In the genomic region with DNA sequence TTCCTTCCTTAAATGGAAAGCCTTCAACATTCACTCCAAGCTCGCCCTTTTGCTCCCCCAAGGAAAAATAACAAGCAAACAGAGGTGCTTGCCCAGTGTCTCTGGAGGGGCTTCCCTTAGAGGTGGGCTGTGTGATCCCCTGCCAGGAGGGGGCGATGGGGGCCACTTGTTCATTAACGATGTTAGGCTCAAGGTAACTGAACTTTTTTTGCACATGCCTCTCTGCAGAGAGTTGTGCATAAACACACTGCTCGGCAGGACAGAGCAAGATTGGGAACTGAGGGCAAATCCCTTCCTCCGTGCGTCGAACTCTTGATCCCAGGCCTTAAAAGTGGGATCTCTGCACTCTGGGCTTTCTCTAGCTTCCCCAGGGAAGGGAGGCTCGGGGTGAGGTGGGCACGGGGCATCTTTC, we compare ENCODE assay signal across 9 cellular contexts. TPM values are rescaled to one million over a fixed set of nuclear protein-coding genes. Genes with fewer than 3 reads are reported as not detected.
DNase-seq lines count a peak whose midpoint lies in the region; ATAC-seq, FAIRE-seq and TF ChIP-seq lines count a peak whose summit lies in the region.
"Had no signal": no experiment of that assay in that cellular context is flagged by ENCODE, and none has a peak within 500 bp of the region (broad histone marks: within the 10 kb centered on the region; RNA-seq: fewer than 3 reads in every experiment).

No MANE protein-coding gene starts in this region.

- H3K27me3 Mint-ChIP-seq in MCF 10A (ENCODE audit: insufficient read depth, unreplicated experiment) (no peaks in the 10 kb centered on the region), mesothelial cell of epicardium (ENCODE audit: low read depth) (no peaks in the 10 kb centered on the region)
- H3K27me3 Mint-ChIP-seq in activated T-helper 17 cell treated with anti-CD3 and anti-CD28 coated beads, Interleukin-2, amount 50 U/mL, for 72 hours = no peaks in the 10 kb centered on the region

- H3K27me3 ChIP-seq in HCT116 (ENCODE audit: insufficient read depth, low read length) = no peaks in the 10 kb centered on the region

- TF ChIP-seq POLR2A in A549 (IDR thresholded peaks at IDR 0.05; ENCODE audit: low read length) = no peak
- TF ChIP-seq POLR2A in HCT116 (IDR thresholded peaks at IDR 0.05; ENCODE audit: borderline replicate concordance, extremely low read depth, insufficient read depth, insufficient read length) = no peak

- H3K4me1 ChIP-seq in A549 (peaks cover 63% of the 10 kb centered on the region), HCT116 (ENCODE audit: control insufficient read depth in 1 of 2, insufficient read depth in 2 of 2, low read length in 2 of 2) (peaks cover 44 to 70% of the 10 kb centered on the region in 2 experiments)

- peak overlapping the region; percentile 63 for H3K9ac ChIP-seq in HCT116 (ENCODE audit: low read length)

- 48% methylated on average over 9 of the region's 9 CpGs for WGBS in A549 (ENCODE audit: missing lambda C conversion rate)

- no peaks in the 10 kb centered on the region for H4K20me1 ChIP-seq in HCT116 (ENCODE audit: insufficient read depth)

- H3K9me2 ChIP-seq in HCT116 (ENCODE audit: insufficient read depth) = no peaks in the 10 kb centered on the region

- no peaks in the 10 kb centered on the region for H3K9me3 ChIP-seq in A549
- H3K9me3 ChIP-seq in HCT116 (ENCODE audit: control insufficient read depth in 1 of 2, insufficient read depth in 1 of 2, low read depth in 1 of 2, low read length in 2 of 2) = no peaks in the 10 kb centered on the region

- H3K36me3 ChIP-seq in HCT116 (ENCODE audit: control insufficient read depth in 1 of 2, insufficient read depth in 2 of 2, low read length in 2 of 2) = peaks cover 3 to 5% of the 10 kb centered on the region in 2 experiments; a peak in 2 of 4 replicates

- intact Hi-C loops in HCT116 (cut with micrococcal nuclease) = loop anchor here (10.0 kb wide), 1 partner anchor 496 kb away; a partner anchor contains a TSS
- intact Hi-C loops in MCF 10A (cut with micrococcal nuclease) = no loop called here

- H3K9me3 Mint-ChIP-seq in MCF 10A (ENCODE audit: unreplicated experiment) = no peaks in the 10 kb centered on the region
- no peaks in the 10 kb centered on the region for H3K9me3 Mint-ChIP-seq in mesothelial cell of epicardium
- no peaks in the 10 kb centered on the region for H3K9me3 Mint-ChIP-seq in activated T-helper 17 cell treated with anti-CD3 and anti-CD28 coated beads, Interleukin-2, amount 50 U/mL, for 72 hours

- H3K79me2 ChIP-seq in HCT116 (ENCODE audit: insufficient read depth, low read length) = no peaks in the 10 kb centered on the region

- TF ChIP-seq RAD21 in A549 (conservative IDR thresholded peaks at IDR 0.05 in 1 of 2, IDR thresholded peaks at IDR 0.05 in 1 of 2) = no peak; a peak in 1 of 5 replicates
- no peak; the same call in 1 of the 2 replicates for TF ChIP-seq RAD21 in HCT116 (IDR thresholded peaks at IDR 0.05; ENCODE audit: low read depth)

- peak overlapping the region; percentile 47 for H3K4me3 Mint-ChIP-seq in MCF 10A (ENCODE audit: unreplicated experiment)
- H3K4me3 Mint-ChIP-seq in mesothelial cell of epicardium = peak overlapping the region; percentile 14
- H3K4me3 Mint-ChIP-seq in activated T-helper 17 cell treated with anti-CD3 and anti-CD28 coated beads, Interleukin-2, amount 50 U/mL, for 72 hours = no peak overlapping the region

- DNase-seq in A549 (ENCODE audit: low read depth in 1 of 2, low spot score in 1 of 2) (no peak), HCT116 (ENCODE audit: low read depth, low spot score) (no peak), MCF 10A (ENCODE audit: unreplicated experiment) (no peak), mesothelial cell of epicardium (ENCODE audit: low spot score in 2 of 2, unreplicated experiment in 2 of 2) (no peak), germinal center (ENCODE audit: low spot score) (no peak)
- DNase-seq: NCI-H1092 treated with DMSO at 0.1 percent for 48 hours had no signal

- TF ChIP-seq CTCF in A549 (IDR thresholded peaks at IDR 0.05) (peak; percentile 36; the same call in 2 of the 3 replicates), HCT116 (IDR thresholded peaks at IDR 0.05 in 2 of 3, conservative IDR thresholded peaks at IDR 0.05 in 1 of 3; ENCODE audit: borderline replicate concordance in 1 of 3, insufficient read depth in 1 of 3, low read depth in 2 of 3, low read length in 2 of 3) (peak in 2 of 3 experiments; percentile 49 to 64; a peak in 4 of 6 replicates), MCF 10A (IDR thresholded peaks at IDR 0.05; ENCODE audit: unreplicated experiment) (peak; percentile 47), mesothelial cell of epicardium (IDR thresholded peaks at IDR 0.05; ENCODE audit: unreplicated experiment) (no peak)

- peak overlapping the region; percentile 98 for H3K27ac Mint-ChIP-seq in MCF 10A (ENCODE audit: low read depth, unreplicated experiment)
- H3K27ac Mint-ChIP-seq in mesothelial cell of epicardium = peak overlapping the region; percentile 99
- no peak overlapping the region for H3K27ac Mint-ChIP-seq in activated T-helper 17 cell treated with anti-CD3 and anti-CD28 coated beads, Interleukin-2, amount 50 U/mL, for 72 hours

- peak in 1 of 2 experiments; percentile 4; a peak in 3 of 6 replicates for ATAC-seq in A549
- peak; percentile 12 for ATAC-seq in HCT116
- ATAC-seq in activated T-helper 17 cell treated with anti-CD3 and anti-CD28 coated beads, Interleukin-2, amount 50 U/mL, for 72 hours (replicated peaks) = no peak
- no peak for ATAC-seq in HG02870 (IDR thresholded peaks at IDR 0.05; ENCODE audit: unreplicated experiment)
- ATAC-seq in GM19395 (IDR thresholded peaks at IDR 0.05; ENCODE audit: unreplicated experiment) = no peak

- FAIRE-seq in A549 (lab: Jason Lieb, UNC) = no peak

- RAD21 ChIA-PET in HCT116 (lab: Charles Lee; ENCODE audit: low non-redundant PET in 1 of 2, low total read pairs in 2 of 2, uncharacterized antibody in 2 of 2, unreplicated experiment in 2 of 2) = interaction anchor here (0.6 to 1.1 kb wide), 2 partner anchors 111 to 796 kb away, joined by 3 to 5 read pairs; no protein-coding TSS in a partner anchor

- H3K36me3 Mint-ChIP-seq in MCF 10A (ENCODE audit: insufficient read depth, unreplicated experiment) (peaks cover 18% of the 10 kb centered on the region), mesothelial cell of epicardium (peaks cover 10% of the 10 kb centered on the region)
- peaks cover 14% of the 10 kb centered on the region for H3K36me3 Mint-ChIP-seq in activated T-helper 17 cell treated with anti-CD3 and anti-CD28 coated beads, Interleukin-2, amount 50 U/mL, for 72 hours (ENCODE audit: low read depth)

- H2AFZ ChIP-seq in HCT116 (ENCODE audit: low read depth, low read length, poor library complexity, severe bottlenecking) = no peak overlapping the region

- H3K4me2 ChIP-seq in A549 (peak overlapping the region; percentile 83), HCT116 (ENCODE audit: low read length) (peak overlapping the region; percentile 78)

- CTCF ChIA-PET in A549 (lab: Yijun Ruan, JAX) (interaction anchor here (0.6 to 17.8 kb wide), 26 partner anchors 7 to 496 kb away, joined by 3 to 364 read pairs (median 6); a partner anchor contains a TSS), HCT116 (lab: Charles Lee) (interaction anchor here (1.3 to 2.3 kb wide), 2 partner anchors 114 to 199 kb away, joined by 3 to 8 read pairs; no protein-coding TSS in a partner anchor), MCF 10A (lab: Yijun Ruan, JAX) (interaction anchor here (0.5 to 2.6 kb wide), 11 partner anchors 13 to 304 kb away, joined by 3 to 10 read pairs (median 4); a partner anchor contains a TSS)

- peaks cover 51% of the 10 kb centered on the region for H3K4me1 Mint-ChIP-seq in MCF 10A (ENCODE audit: insufficient read depth, unreplicated experiment)
- peaks cover 79% of the 10 kb centered on the region for H3K4me1 Mint-ChIP-seq in mesothelial cell of epicardium
- no peaks in the 10 kb centered on the region for H3K4me1 Mint-ChIP-seq in activated T-helper 17 cell treated with anti-CD3 and anti-CD28 coated beads, Interleukin-2, amount 50 U/mL, for 72 hours

- no peak overlapping the region for H3K4me3 ChIP-seq in A549
- H3K4me3 ChIP-seq in HCT116 (replicated peaks in 1 of 2; ENCODE audit: low read depth in 1 of 2, low read length in 2 of 2) = peak overlapping the region in 1 of 2 experiments; percentile 35; a peak in 2 of 4 replicates

- H3K27ac ChIP-seq in A549 = peak overlapping the region; percentile 95 to 98
- H3K27ac ChIP-seq in HCT116 (ENCODE audit: low read depth, low read length) = peak overlapping the region; percentile 93

- POLR2A ChIA-PET in A549 (lab: Yijun Ruan, JAX) = interaction anchor here (0.6 to 4.5 kb wide), 11 partner anchors 10 to 304 kb away, joined by 3 to 66 read pairs (median 5); a partner anchor contains a TSS
- POLR2A ChIA-PET in HCT116 (lab: Charles Lee) = interaction anchor here (1.1 to 4.6 kb wide), 5 partner anchors 10 to 111 kb away, joined by 3 to 28 read pairs (median 7); a partner anchor contains a TSS
- POLR2A ChIA-PET in MCF 10A (lab: Yijun Ruan, JAX) = interaction anchor here (0.6 to 4.1 kb wide), 18 partner anchors 10 to 1793 kb away, joined by 3 to 48 read pairs (median 6); a partner anchor contains a TSS

- no peak for TF ChIP-seq EP300 in A549 (IDR thresholded peaks at IDR 0.05)

- BruUV-seq in HCT116 (replicated peaks; lab: Mats Ljungman, UMichigan) = TSS peak; percentile 37
- BruUV-seq in MCF 10A (replicated peaks; lab: Mats Ljungman, UMichigan) = no TSS peak

RNA-seq across cellular contexts. Expression of a gene that starts 15.5 kb away (rescaled TPM):
- polyA plus RNA-seq in A549 (2011; rRNA removed) = 17.8 and 18.0 TPM in 2 replicates
- 33.3 and 49.9 TPM in 2 replicates for polyA plus RNA-seq in A549 (2012; cell fraction: cytosol; rRNA removed)
- polyA plus RNA-seq in A549 (2012; cell fraction: nucleus; rRNA removed) = 125 and 164 TPM in 2 replicates
- 28.2 to 34.5 TPM (median 34.0 TPM) in 3 replicates for polyA plus RNA-seq in A549 (2017; fragmentation: RNase III; extraction: RNeasy Plus Mini Kit Qiagen cat#74134 plus additional on column Dnase treatment)
- 22.4 and 34.9 TPM in 2 replicates for polyA minus RNA-seq in A549 (2011; rRNA and poly(A)+ RNA removed)
- 17.7 TPM for total RNA-seq in HCT116 (2021; ENCODE audit: unreplicated experiment)
- polyA plus RNA-seq in HCT116 (2012) = 10.5 and 11.0 TPM in 2 replicates
- total RNA-seq in MCF 10A (2022) = 21.0 and 29.5 TPM in 2 replicates
- total RNA-seq in mesothelial cell of epicardium = 31.0 to 31.9 TPM (median 31.5 TPM) in 3 replicates
- total RNA-seq in activated T-helper 17 cell treated with anti-CD3 and anti-CD28 coated beads, Interleukin-2, amount 50 U/mL, for 72 hours = 10 to 100 TPM in 1 of 2 donors, 1 to 10 TPM in 1; 8.4 to 11.0 TPM

RNA-seq across cellular contexts. Expression of a gene that starts 32.2 kb away (rescaled TPM):
- polyA plus RNA-seq in A549 (2011; rRNA removed) (0.40 and 0.49 TPM in 2 replicates), A549 (2017; fragmentation: RNase III; extraction: RNeasy Plus Mini Kit Qiagen cat#74134 plus additional on column Dnase treatment) (1.2 to 1.9 TPM (median 1.5 TPM) in 3 replicates)
- 1.3 and 1.4 TPM in 2 replicates for polyA plus RNA-seq in A549 (2012; cell fraction: cytosol; rRNA removed)
- polyA plus RNA-seq in A549 (2012; cell fraction: nucleus; rRNA removed) = 3.4 and 4.8 TPM in 2 replicates
- polyA minus RNA-seq in A549 (2011; rRNA and poly(A)+ RNA removed) = 0.24 and 0.29 TPM in 2 replicates
- total RNA-seq in HCT116 (2021; ENCODE audit: unreplicated experiment) (1.4 TPM), MCF 10A (2022) (13.0 and 18.1 TPM in 2 replicates), mesothelial cell of epicardium (1.6 to 3.0 TPM (median 2.2 TPM) in 3 replicates)
- polyA plus RNA-seq in HCT116 (2012) = 1.6 and 1.8 TPM in 2 replicates
- under 1 TPM; 0.82 to 0.90 TPM for total RNA-seq in activated T-helper 17 cell treated with anti-CD3 and anti-CD28 coated beads, Interleukin-2, amount 50 U/mL, for 72 hours

RNA-seq across cellular contexts. Expression of a gene that starts 41.4 kb away (rescaled TPM):
- polyA plus RNA-seq in A549 (2011; rRNA removed) = 65.4 and 77.5 TPM in 2 replicates
- polyA plus RNA-seq in A549 (2012; cell fraction: cytosol; rRNA removed) = 116 and 139 TPM in 2 replicates
- 273 and 349 TPM in 2 replicates for polyA plus RNA-seq in A549 (2012; cell fraction: nucleus; rRNA removed)
- polyA plus RNA-seq in A549 (2017; fragmentation: RNase III; extraction: RNeasy Plus Mini Kit Qiagen cat#74134 plus additional on column Dnase treatment) = 103 to 113 TPM (median 112 TPM) in 3 replicates
- 86.3 and 94.3 TPM in 2 replicates for polyA minus RNA-seq in A549 (2011; rRNA and poly(A)+ RNA removed)
- 137 TPM for total RNA-seq in HCT116 (2021; ENCODE audit: unreplicated experiment)
- polyA plus RNA-seq in HCT116 (2012) = 108 and 113 TPM in 2 replicates
- 82.6 and 89.2 TPM in 2 replicates for total RNA-seq in MCF 10A (2022)
- 60.7 to 62.0 TPM (median 61.4 TPM) in 3 replicates for total RNA-seq in mesothelial cell of epicardium
- 100 to 1,000 TPM in 1 of 2 donors, 10 to 100 TPM in 1; 76.7 to 108 TPM for total RNA-seq in activated T-helper 17 cell treated with anti-CD3 and anti-CD28 coated beads, Interleukin-2, amount 50 U/mL, for 72 hours

RNA-seq across cellular contexts. Expression of a gene that starts 46.4 kb away (rescaled TPM):
- polyA plus RNA-seq in A549 (2011; rRNA removed) = 48.0 and 48.6 TPM in 2 replicates
- polyA plus RNA-seq in A549 (2012; cell fraction: cytosol; rRNA removed) = 34.8 and 40.4 TPM in 2 replicates
- polyA plus RNA-seq in A549 (2012; cell fraction: nucleus; rRNA removed) = 39.8 and 41.7 TPM in 2 replicates
- polyA plus RNA-seq in A549 (2017; fragmentation: RNase III; extraction: RNeasy Plus Mini Kit Qiagen cat#74134 plus additional on column Dnase treatment) = 46.3 to 48.1 TPM (median 47.0 TPM) in 3 replicates
- polyA minus RNA-seq in A549 (2011; rRNA and poly(A)+ RNA removed) = 49.3 and 59.8 TPM in 2 replicates
- 47.9 TPM for total RNA-seq in HCT116 (2021; ENCODE audit: unreplicated experiment)
- polyA plus RNA-seq in HCT116 (2012) = 51.7 and 52.4 TPM in 2 replicates
- total RNA-seq in MCF 10A (2022) = 37.3 and 39.6 TPM in 2 replicates
- total RNA-seq in mesothelial cell of epicardium = 26.1 to 27.8 TPM (median 27.0 TPM) in 3 replicates
- 10 to 100 TPM; 46.2 to 57.8 TPM for total RNA-seq in activated T-helper 17 cell treated with anti-CD3 and anti-CD28 coated beads, Interleukin-2, amount 50 U/mL, for 72 hours

RNA-seq across cellular contexts. Expression of a gene that starts 57.0 kb away (rescaled TPM):
- polyA plus RNA-seq in A549 (2011; rRNA removed) = 17.8 and 26.1 TPM in 2 replicates
- 26.0 and 33.5 TPM in 2 replicates for polyA plus RNA-seq in A549 (2012; cell fraction: cytosol; rRNA removed)
- 25.9 and 35.2 TPM in 2 replicates for polyA plus RNA-seq in A549 (2012; cell fraction: nucleus; rRNA removed)
- polyA plus RNA-seq in A549 (2017; fragmentation: RNase III; extraction: RNeasy Plus Mini Kit Qiagen cat#74134 plus additional on column Dnase treatment) = 37.3 to 40.7 TPM (median 37.9 TPM) in 3 replicates
- 8.3 and 9.2 TPM in 2 replicates for polyA minus RNA-seq in A549 (2011; rRNA and poly(A)+ RNA removed)
- 24.3 TPM for total RNA-seq in HCT116 (2021; ENCODE audit: unreplicated experiment)
- 15.4 and 18.2 TPM in 2 replicates for polyA plus RNA-seq in HCT116 (2012)
- 10.3 and 12.0 TPM in 2 replicates for total RNA-seq in MCF 10A (2022)
- 8.3 to 9.8 TPM (median 9.7 TPM) in 3 replicates for total RNA-seq in mesothelial cell of epicardium
- 10 to 100 TPM; 25.9 to 34.2 TPM for total RNA-seq in activated T-helper 17 cell treated with anti-CD3 and anti-CD28 coated beads, Interleukin-2, amount 50 U/mL, for 72 hours
